ENCODE assay signal across 18 cellular contexts in the genomic region with DNA sequence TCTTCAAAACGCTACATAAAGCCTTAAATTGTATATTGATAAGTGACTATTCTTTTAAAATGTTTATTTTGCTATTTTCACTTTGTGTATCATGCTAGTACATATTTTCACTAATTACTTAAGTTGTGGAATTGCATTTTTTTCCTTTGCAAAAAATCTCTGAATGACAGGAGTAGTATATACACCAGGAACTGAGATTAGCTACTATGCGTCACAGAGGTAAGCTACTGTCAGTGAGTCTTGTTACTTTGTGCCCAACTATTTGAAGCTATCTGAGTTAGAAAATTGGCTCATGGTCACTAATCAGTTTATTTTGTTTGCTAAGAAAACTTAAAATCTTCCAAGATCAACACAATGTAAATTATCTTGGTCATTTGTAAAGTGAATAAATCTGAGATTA.
"Had no signal": no experiment of that assay in that cellular context is flagged by ENCODE, and none has a peak within 500 bp of the region (broad histone marks: within the 10 kb centered on the region; RNA-seq: fewer than 3 reads in every experiment).

No MANE protein-coding gene starts in this region.

- H3K4me1 Mint-ChIP-seq: T-cell had no signal

- H3K9me3 ChIP-seq: SJCRH30 had no signal

- H3K4me3 Mint-ChIP-seq: T-cell had no signal

- ATAC-seq: Panc1, T-cell had no signal

- H3K36me3 ChIP-seq: SJCRH30 had no signal

- H3K4me3 ChIP-seq: SJCRH30 had no signal

- H3K4me1 ChIP-seq: SJCRH30 had no signal

- H3K36me3 Mint-ChIP-seq: T-cell had no signal

- H3K27ac ChIP-seq: SJCRH30 had no signal

- H3K27ac Mint-ChIP-seq: T-cell had no signal

- H3K27me3 ChIP-seq: SJCRH30 had no signal

- H3K27me3 Mint-ChIP-seq: T-cell had no signal

- DNase-seq: KBM-7, MM.1S, NCI-H1092 treated with DMSO at 0.1 percent for 48 hours, NCI-H1417, NCI-H1436 treated with DMSO at 0.1 percent for 48 hours, NCI-H1694, NCI-H187 treated with DMSO at 0.1 percent for 48 hours, NCI-H2029 treated with DMSO at 0.1 percent for 48 hours, NCI-H2171 treated with DMSO at 0.1 percent for 48 hours, NCI-H345, NCI-H446 treated with DMSO at 0.1 percent for 48 hours, NCI-H510A treated with DMSO at 0.1 percent for 48 hours, NCI-H526 treated with DMSO at 0.1 percent for 48 hours, NCI-H774, SHP77 treated with DMSO at 0.1 percent for 48 hours, T-cell had no signal
